In the genomic region with DNA sequence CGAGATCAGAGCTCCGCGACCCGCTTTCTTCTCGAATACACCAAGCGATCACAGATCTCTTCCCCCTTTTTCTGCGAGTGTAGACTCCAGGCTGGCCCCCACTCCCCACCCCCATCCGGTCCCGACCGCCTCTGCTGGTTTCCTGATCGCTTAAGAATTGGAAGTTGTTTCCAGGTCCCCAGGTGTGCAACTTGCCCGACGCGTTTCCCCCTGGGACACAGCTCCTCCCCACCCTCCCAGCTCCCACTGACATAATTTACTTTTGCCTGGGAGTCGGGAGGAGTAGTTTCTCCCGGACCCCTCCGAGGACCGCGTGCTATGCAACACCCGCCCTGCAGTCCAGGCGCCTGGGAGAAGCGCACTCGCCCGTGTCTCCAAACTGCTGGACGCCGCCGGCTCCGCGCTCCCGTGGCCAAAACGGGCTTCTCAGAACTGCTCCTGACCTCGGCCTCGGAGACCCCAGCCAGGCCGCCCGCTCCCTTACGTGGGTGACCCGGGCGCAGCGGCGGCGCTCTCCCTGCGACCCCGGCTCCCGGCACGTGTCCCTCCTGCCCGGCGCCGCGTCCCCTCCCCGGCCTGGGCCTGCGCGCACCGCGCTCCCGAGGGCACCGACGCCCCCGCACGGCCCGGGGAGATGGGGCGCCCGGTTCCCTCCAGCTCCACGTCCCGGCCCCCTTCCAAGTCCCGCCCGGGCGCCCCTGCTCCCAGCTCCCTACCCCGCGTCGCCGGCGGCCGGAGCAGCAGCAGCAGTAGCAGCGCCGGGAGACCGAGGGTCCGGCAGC, we compare ENCODE assay signal across 8 cellular contexts. TPM values are rescaled to one million over a fixed set of nuclear protein-coding genes. Genes with fewer than 3 reads are reported as not detected.
DNase-seq lines count a peak whose midpoint lies in the region; ATAC-seq, FAIRE-seq and TF ChIP-seq lines count a peak whose summit lies in the region.

No MANE protein-coding gene starts in this region.

- no peaks in the 10 kb centered on the region for H4K20me1 ChIP-seq in GM12878 (ENCODE audit: control insufficient read depth, insufficient read depth)

- peak overlapping the region; percentile 46 for H3K4me2 ChIP-seq in GM12878 (ENCODE audit: control insufficient read depth, insufficient read depth)

- TF ChIP-seq CTCF in AG04450 (IDR thresholded peaks at IDR 0.05; ENCODE audit: low read depth, low read length): no peak
- TF ChIP-seq CTCF in GM12878 (IDR thresholded peaks at IDR 0.05 in 2 of 3, conservative IDR thresholded peaks at IDR 0.05 in 1 of 3; ENCODE audit: control insufficient read depth in 2 of 3, extremely low read depth in 1 of 3, insufficient read depth in 1 of 3, low read depth in 3 of 3, low read length in 3 of 3): no peak

- under 1% methylated on average over 56 of the region's 77 CpGs for WGBS in GM12878 (ENCODE audit: insufficient coverage, insufficient replicate concordance, low lambda C conversion rate, missing lambda C conversion rate)

- no peaks in the 10 kb centered on the region for H3K9me3 Mint-ChIP-seq in T-helper 1 cell treated with Interleukin-12 subunit alpha and Interleukin-12 subunit beta and Interleukin-4 antibody, amounts not matched to agents 30 μg/mL and 1 μg/mL, for 36 hours

- FAIRE-seq in GM12878 (lab: Jason Lieb, UNC): no peak

- H3K27me3 Mint-ChIP-seq in T-helper 1 cell treated with Interleukin-12 subunit alpha and Interleukin-12 subunit beta and Interleukin-4 antibody, amounts not matched to agents 30 μg/mL and 1 μg/mL, for 36 hours (ENCODE audit: low read depth): peaks cover 15% of the 10 kb centered on the region

- peak overlapping the region; percentile 93 for H3K4me3 Mint-ChIP-seq in T-helper 1 cell treated with Interleukin-12 subunit alpha and Interleukin-12 subunit beta and Interleukin-4 antibody, amounts not matched to agents 30 μg/mL and 1 μg/mL, for 36 hours

- TF ChIP-seq EP300 in GM12878 (IDR thresholded peaks at IDR 0.05; ENCODE audit: borderline replicate concordance in 1 of 2, control insufficient read depth in 1 of 2, low read depth in 2 of 2, low read length in 2 of 2): no peak

- CTCF ChIA-PET in AG04450 (lab: Charles Lee) (interaction anchor here (1.2 kb wide), 2 partner anchors 37 to 110 kb away, joined by 7 read pairs; no protein-coding TSS in a partner anchor), GM12878 (lab: Yijun Ruan, JAX) (interaction anchor here (0.6 to 4.5 kb wide), 18 partner anchors 10 to 290 kb away, joined by 3 to 25 read pairs (median 4); a partner anchor contains a TSS)

- peak overlapping the region; percentile 86 for H3K4me3 ChIP-seq in AG04450 (ENCODE audit: low read depth, low read length)
- peak overlapping the region; percentile 95 for H3K4me3 ChIP-seq in GM12878

- H3K36me3 ChIP-seq in GM12878 (ENCODE audit: control insufficient read depth in 2 of 2, insufficient read depth in 2 of 2, low read length in 1 of 2): no peaks in the 10 kb centered on the region

- H3K4me1 ChIP-seq in GM12878 (ENCODE audit: control insufficient read depth, insufficient read depth, low read length): peaks cover 12% of the 10 kb centered on the region

- RAD21 ChIA-PET in GM12878 (lab: Charles Lee; ENCODE audit: unreplicated experiment): interaction anchor here (0.8 to 3.3 kb wide), 24 partner anchors 11 to 425 kb away, joined by 3 to 29 read pairs (median 4); a partner anchor contains a TSS

- ATAC-seq in HG03159 (IDR thresholded peaks at IDR 0.05; ENCODE audit: unreplicated experiment) (peak; percentile 10), GM12878 (peak; percentile 30)

- H3K4me1 Mint-ChIP-seq in T-helper 1 cell treated with Interleukin-12 subunit alpha and Interleukin-12 subunit beta and Interleukin-4 antibody, amounts not matched to agents 30 μg/mL and 1 μg/mL, for 36 hours (ENCODE audit: low read depth): peaks cover 34% of the 10 kb centered on the region

- H3K27ac Mint-ChIP-seq in T-helper 1 cell treated with Interleukin-12 subunit alpha and Interleukin-12 subunit beta and Interleukin-4 antibody, amounts not matched to agents 30 μg/mL and 1 μg/mL, for 36 hours: peak overlapping the region; percentile 96

- peak overlapping the region; percentile 87 for H3K9ac ChIP-seq in GM12878 (ENCODE audit: control insufficient read depth, insufficient read depth, low read length)

- intact Hi-C loops in GM12878 (cut with micrococcal nuclease; ENCODE audit: unreplicated experiment): loop anchor here (2.0 to 5.0 kb wide), 6 partner anchors 74 to 290 kb away; a partner anchor contains a TSS

- peaks cover 50% of the 10 kb centered on the region for H3K79me2 ChIP-seq in GM12878 (ENCODE audit: control insufficient read depth, insufficient read depth, low read length)

- SMC1A ChIA-PET in GM12878 (lab: Charles Lee; ENCODE audit: uncharacterized antibody, unreplicated experiment): interaction anchor here (0.6 to 3.2 kb wide), 24 partner anchors 11 to 1027 kb away, joined by 3 to 17 read pairs (median 4); a partner anchor contains a TSS

- peak; percentile 5 for TF ChIP-seq POLR2A in GM18951 (IDR thresholded peaks at IDR 0.05; ENCODE audit: extremely low read depth, insufficient read depth, insufficient read length)
- no peak; the same call in none of the 2 replicates for TF ChIP-seq POLR2A in GM12878 (IDR thresholded peaks at IDR 0.05; ENCODE audit: low read depth, low read length)

- no peak for TF ChIP-seq RAD21 in GM12878 (IDR thresholded peaks at IDR 0.05; ENCODE audit: insufficient read depth, low read depth, low read length)

- peak overlapping the region; percentile 92 for H2AFZ ChIP-seq in GM12878 (ENCODE audit: control insufficient read depth, low read depth, low read length)

- peaks cover 5% of the 10 kb centered on the region for H3K36me3 Mint-ChIP-seq in T-helper 1 cell treated with Interleukin-12 subunit alpha and Interleukin-12 subunit beta and Interleukin-4 antibody, amounts not matched to agents 30 μg/mL and 1 μg/mL, for 36 hours (ENCODE audit: low read depth)

- in situ Hi-C loops in GM18951 (cut with MboI; ENCODE audit: low sequenced_read_pairs, unreplicated experiment): no loop called here
- in situ Hi-C loops in GM12878 (cut with MboI): no loop called here

- no TSS peak for BruUV-seq in GM12878 (replicated peaks; lab: Mats Ljungman, UMichigan)

- H3K27me3 ChIP-seq in AG04450 (ENCODE audit: control insufficient read depth, insufficient read depth, low read length): peaks cover 3% of the 10 kb centered on the region
- no peaks in the 10 kb centered on the region for H3K27me3 ChIP-seq in GM12878 (replicated peaks in 1 of 2; ENCODE audit: control insufficient read depth in 2 of 2, insufficient read depth in 2 of 2, low read length in 1 of 2)

- POLR2A ChIA-PET in AG04450 (lab: Yijun Ruan, JAX): interaction anchor here (0.9 kb wide), 1 partner anchor 425 kb away, joined by 3 read pairs; no protein-coding TSS in a partner anchor
- POLR2A ChIA-PET in GM12878 (lab: Charles Lee): interaction anchor here (1.1 to 5.2 kb wide), 12 partner anchors 8 to 371 kb away, joined by 3 to 29 read pairs (median 4); a partner anchor contains a TSS

- H3K27ac ChIP-seq in AG04450 (ENCODE audit: low read depth, low read length) (no peak overlapping the region), GM12878 (ENCODE audit: control insufficient read depth, insufficient read depth) (peak overlapping the region; percentile 88)

- H3K9me3 ChIP-seq in AG04450 (ENCODE audit: control insufficient read depth, insufficient read depth, low read length) (no peaks in the 10 kb centered on the region), GM12878 (replicated peaks; ENCODE audit: control insufficient read depth, insufficient read depth, low read length) (no peaks in the 10 kb centered on the region)

- DNase-seq in AG04450 (ENCODE audit: low read depth, low spot score) (no peak), GM12878 (ENCODE audit: low read depth, low spot score) (no peak), iPS-NIHi11 (ENCODE audit: low spot score) (peak; percentile 63), SHP77 (lab: John Stamatoyannopoulos, UW) (no peak)
- DNase-seq in stimulated activated CD4-positive, alpha-beta T cell treated with anti-CD3 and anti-CD28 coated beads, Interleukin-12 subunit alpha, Interleukin-12 subunit beta, amount 100 ng/mL, for 24 hours (ENCODE audit: low read depth in 2 of 2): peak; percentile 17 to 44

TF ChIP-seq in GM12878, 131 proteins besides CTCF, POLR2A, EP300 and RAD21 (continues in another document):
- TF ChIP-seq IKZF2 (IDR thresholded peaks at IDR 0.05) (peak; percentile 26 to 42; a peak in 2 of 4 replicates), PAX8 (IDR thresholded peaks at IDR 0.05) (no peak), ZSCAN29 (IDR thresholded peaks at IDR 0.05) (no peak), RCOR1 (conservative IDR thresholded peaks at IDR 0.05; ENCODE audit: low read depth, low read length) (no peak), NFXL1 (IDR thresholded peaks at IDR 0.05; ENCODE audit: borderline replicate concordance) (peak; percentile 65; the same call in 1 of the 2 replicates)

RNA-seq across cellular contexts. Expression of a gene that starts 0.5 kb away (rescaled TPM):
- polyA plus RNA-seq in AG04450 (2011; rRNA removed): 3.5 and 4.4 TPM in 2 replicates
- 3.6 and 4.8 TPM in 2 replicates for polyA minus RNA-seq in AG04450 (2011; rRNA and poly(A)+ RNA removed)
- total RNA-seq in GM12878 (2013; cell fraction: nucleolus; rRNA removed): 16.9 and 18.2 TPM in 2 replicates
- 14.7 and 15.2 TPM in 2 replicates for total RNA-seq in GM12878 (2014; rRNA removed)
- total RNA-seq in GM12878 (2014; rRNA removed; fragmentation: Illumina TruSeq; extraction: Trizol): 6.5 and 7.7 TPM in 2 replicates
- total RNA-seq in GM12878 (2021): 9.9 and 12.1 TPM in 2 replicates
- 4.5 TPM for polyA plus RNA-seq in GM12878 (2011; ENCODE audit: low read depth)
- polyA plus RNA-seq in GM12878 (2011; rRNA removed): 6.5 and 12.0 TPM in 2 replicates
- 14.3 and 16.3 TPM in 2 replicates for polyA plus RNA-seq in GM12878 (2011; cell fraction: cytosol; rRNA removed)
- polyA plus RNA-seq in GM12878 (2011; cell fraction: nucleus; rRNA removed): 14.8 and 16.5 TPM in 2 replicates
- 8.6 and 11.8 TPM in 2 replicates for polyA plus RNA-seq in GM12878 (2012)
- polyA plus RNA-seq in GM12878 (2014; fragmentation: Illumina TruSeq; extraction: Trizol): 7.8 and 9.8 TPM in 2 replicates
- polyA plus RNA-seq in GM12878 (2014; fragmentation: Nextera tagmentation; extraction: Ambion mirVana): 1 to 10 TPM; 2.0 to 4.2 TPM
- polyA plus RNA-seq in GM12878 (2014; rRNA removed): 13.3 and 14.8 TPM in 2 replicates
- polyA plus RNA-seq in GM12878 (2016; fragmentation: Nextera tagmentation; extraction: Ambion mirVana): 10 to 100 TPM; 13.8 to 14.6 TPM
- polyA minus RNA-seq in GM12878 (2011; rRNA and poly(A)+ RNA removed): 5.0 and 8.7 TPM in 2 replicates
- 2.7 and 4.3 TPM in 2 replicates for polyA minus RNA-seq in GM12878 (2011; cell fraction: cytosol; rRNA and poly(A)+ RNA removed)
- polyA minus RNA-seq in GM12878 (2011; cell fraction: nucleus; rRNA and poly(A)+ RNA removed): 1.9 and 4.3 TPM in 2 replicates

Comparison
In these comparisons a context has a peak if more than half of its experiments do, and no peak if none do; other contexts are left out.
1. DNase-seq: peak in iPS-NIHi11 (single experiment) and stimulated activated CD4-positive, alpha-beta T cell treated with anti-CD3 and anti-CD28 coated beads, Interleukin-12 subunit alpha, Interleukin-12 subunit beta, amount 100 ng/mL, for 24 hours (2 of 2); none in AG04450 (single experiment), GM12878 (single experiment) and SHP77 (0 of 2).